In genomic region chr22:21939392-21940319, GRCh38 we compare ENCODE assay signal across 10 cellular contexts. TPM values are rescaled to one million over a fixed set of nuclear protein-coding genes. Genes with fewer than 3 reads are reported as not detected.
DNase-seq lines count a peak whose midpoint lies in the region; ATAC-seq and TF ChIP-seq lines count a peak whose summit lies in the region.
"Had no signal": no experiment of that assay in that cellular context is flagged by ENCODE, and none has a peak within 500 bp of the region (broad histone marks: within the 10 kb centered on the region; RNA-seq: fewer than 3 reads in every experiment).

No MANE protein-coding gene starts in this region.

- no peaks in the 10 kb centered on the region for H3K9me3 Mint-ChIP-seq in Calu3 (ENCODE audit: low read depth, unreplicated experiment)

- H3K4me1 ChIP-seq in RWPE2 (ENCODE audit: insufficient read depth, poor library complexity, severe bottlenecking) (peaks cover 27% of the 10 kb centered on the region), fibroblast of lung (ENCODE audit: control insufficient read depth, extremely low read depth, insufficient read depth, low read length) (peaks cover 42% of the 10 kb centered on the region), prostate gland (replicated peaks) (peaks cover 16% of the 10 kb centered on the region)

- H3K27ac ChIP-seq in RWPE2 (ENCODE audit: poor library complexity, severe bottlenecking) (peak overlapping the region; percentile 85), fibroblast of lung (ENCODE audit: insufficient read depth, low read length) (peak overlapping the region; percentile 50), prostate gland (peak overlapping the region; percentile 90)

- H3K27me3 Mint-ChIP-seq in Calu3 (ENCODE audit: unreplicated experiment): no peaks in the 10 kb centered on the region
- H3K27me3 Mint-ChIP-seq: activated CD4-positive, alpha-beta T cell treated with anti-CD3 and anti-CD28 coated beads for 36 hours had no signal

- intact Hi-C loops in Calu3 (cut with micrococcal nuclease; ENCODE audit: unreplicated experiment): loop anchor here (2.0 kb wide), 1 partner anchor 227 kb away; no protein-coding TSS in a partner anchor
- intact Hi-C loops in prostate gland (cut with DNase I): no loop called here

- H3K27me3 ChIP-seq in RWPE2 (ENCODE audit: insufficient read depth, poor library complexity, severe bottlenecking): no peaks in the 10 kb centered on the region
- no peaks in the 10 kb centered on the region for H3K27me3 ChIP-seq in fibroblast of lung (ENCODE audit: control insufficient read depth, insufficient read depth, low read length)
- no peaks in the 10 kb centered on the region for H3K27me3 ChIP-seq in prostate gland (replicated peaks; ENCODE audit: insufficient read depth)

- WGBS in prostate gland: 77% methylated on average over 16 of the region's 16 CpGs

- no peak overlapping the region for H3K4me2 ChIP-seq in fibroblast of lung (ENCODE audit: extremely low read depth, insufficient read depth, low read length)

- CTCF ChIA-PET in Calu3 (lab: Charles Lee): no interaction called here

- H4K20me1 ChIP-seq in fibroblast of lung (ENCODE audit: control insufficient read depth, extremely low read depth, insufficient read depth, low read length): no peaks in the 10 kb centered on the region

- no TSS peak for BruUV-seq in Calu3 (replicated peaks; lab: Mats Ljungman, UMichigan)

- no peak overlapping the region for H2AFZ ChIP-seq in fibroblast of lung (ENCODE audit: low read length)

- H3K79me2 ChIP-seq in fibroblast of lung (ENCODE audit: control insufficient read depth, insufficient read depth, low read length): peaks cover 14% of the 10 kb centered on the region

- DNase-seq in Calu3 (no peak), RWPE2 (ENCODE audit: low spot score) (no peak), fibroblast of lung (ENCODE audit: low read depth in 2 of 2) (no peak), prostate gland (ENCODE audit: low spot score) (no peak), HUDEP-2 (lab: John Stamatoyannopoulos, UW; ENCODE audit: unreplicated experiment in 76 of 76) (no peak), DMS53 treated with DMSO at 0.1 percent for 48 hours (lab: John Stamatoyannopoulos, UW; ENCODE audit: unreplicated experiment) (no peak), NCI-H510A (lab: John Stamatoyannopoulos, UW) (no peak)
- DNase-seq: activated CD4-positive, alpha-beta T cell treated with anti-CD3 and anti-CD28 coated beads for 36 hours; NCI-H1436 treated with DMSO at 0.1 percent for 48 hours had no signal

- no peak for TF ChIP-seq POLR2A in prostate gland (IDR thresholded peaks at IDR 0.05)

- H3K4me3 ChIP-seq in RWPE2 (ENCODE audit: severe bottlenecking) (no peak overlapping the region), fibroblast of lung (replicated peaks in 1 of 4; ENCODE audit: control extremely low read depth in 1 of 4, insufficient read depth in 1 of 4, low read depth in 3 of 4, low read length in 4 of 4) (no peak overlapping the region), prostate gland (no peak overlapping the region)

- no peak overlapping the region for H3K9ac ChIP-seq in fibroblast of lung (ENCODE audit: insufficient read depth, low read length)

- TF ChIP-seq CTCF in Calu3 (IDR thresholded peaks at IDR 0.05; ENCODE audit: unreplicated experiment): no peak
- no peak for TF ChIP-seq CTCF in RWPE2 (IDR thresholded peaks at IDR 0.05; ENCODE audit: poor library complexity, severe bottlenecking)
- TF ChIP-seq CTCF in fibroblast of lung (conservative IDR thresholded peaks at IDR 0.05 in 1 of 2, IDR thresholded peaks at IDR 0.05 in 1 of 2; ENCODE audit: low read depth in 1 of 2, low read length in 2 of 2): no peak
- no peak for TF ChIP-seq CTCF in prostate gland (IDR thresholded peaks at IDR 0.05)

- ATAC-seq in RWPE2 (ENCODE audit: low read depth): no peak
- no peak for ATAC-seq in HG03097 (IDR thresholded peaks at IDR 0.05; ENCODE audit: low FRiP score, unreplicated experiment)
- ATAC-seq: activated CD4-positive, alpha-beta T cell treated with anti-CD3 and anti-CD28 coated beads for 36 hours had no signal

- peak overlapping the region; percentile 36 for H3K27ac Mint-ChIP-seq in Calu3 (ENCODE audit: unreplicated experiment)

- H3K9me3 ChIP-seq in RWPE2 (ENCODE audit: severe bottlenecking) (no peaks in the 10 kb centered on the region), fibroblast of lung (ENCODE audit: control insufficient read depth, insufficient read depth, low read depth, low read length) (no peaks in the 10 kb centered on the region), prostate gland (no peaks in the 10 kb centered on the region)

- no peak overlapping the region for H3K4me3 Mint-ChIP-seq in Calu3 (ENCODE audit: low read depth, unreplicated experiment)

- H3K36me3 Mint-ChIP-seq in Calu3 (ENCODE audit: insufficient read depth, unreplicated experiment): peaks cover 33% of the 10 kb centered on the region

- peaks cover 32% of the 10 kb centered on the region for H3K36me3 ChIP-seq in RWPE2 (ENCODE audit: low read depth)
- peaks cover 12% of the 10 kb centered on the region for H3K36me3 ChIP-seq in fibroblast of lung (ENCODE audit: control insufficient read depth, insufficient read depth, low read length)
- H3K36me3 ChIP-seq in prostate gland: no peaks in the 10 kb centered on the region

- H3K4me1 Mint-ChIP-seq in Calu3 (ENCODE audit: low read depth, unreplicated experiment): peaks cover 31% of the 10 kb centered on the region

RNA-seq across cellular contexts. Expression of gene PPM1F, which starts 13.0 kb away (rescaled TPM):
- 19.0 and 19.8 TPM in 2 replicates for total RNA-seq in Calu3 (2022)
- 24.7 and 37.0 TPM in 2 replicates for total RNA-seq in fibroblast of lung
- polyA plus RNA-seq in fibroblast of lung: 12.5 and 19.0 TPM in 2 replicates
- polyA plus RNA-seq in fibroblast of lung (2012): 17.7 and 30.6 TPM in 2 replicates
- 23.5 and 40.0 TPM in 2 replicates for polyA minus RNA-seq in fibroblast of lung (ENCODE audit: low replicate concordance)
- 10 to 100 TPM; 16.8 to 31.6 TPM for total RNA-seq in prostate gland

RNA-seq across cellular contexts. Expression of gene TOP3B, which starts 42.9 kb away (rescaled TPM):
- total RNA-seq in Calu3 (2022) (45.1 and 48.0 TPM in 2 replicates), fibroblast of lung (16.5 and 18.2 TPM in 2 replicates), prostate gland (10 to 100 TPM; 25.2 to 60.6 TPM)
- 7.4 and 9.6 TPM in 2 replicates for polyA plus RNA-seq in fibroblast of lung
- polyA plus RNA-seq in fibroblast of lung (2012): 9.7 and 14.0 TPM in 2 replicates
- 23.9 and 26.0 TPM in 2 replicates for polyA minus RNA-seq in fibroblast of lung (ENCODE audit: low replicate concordance)
